8 cellular contexts compared by ENCODE assay signal in the genomic region with DNA sequence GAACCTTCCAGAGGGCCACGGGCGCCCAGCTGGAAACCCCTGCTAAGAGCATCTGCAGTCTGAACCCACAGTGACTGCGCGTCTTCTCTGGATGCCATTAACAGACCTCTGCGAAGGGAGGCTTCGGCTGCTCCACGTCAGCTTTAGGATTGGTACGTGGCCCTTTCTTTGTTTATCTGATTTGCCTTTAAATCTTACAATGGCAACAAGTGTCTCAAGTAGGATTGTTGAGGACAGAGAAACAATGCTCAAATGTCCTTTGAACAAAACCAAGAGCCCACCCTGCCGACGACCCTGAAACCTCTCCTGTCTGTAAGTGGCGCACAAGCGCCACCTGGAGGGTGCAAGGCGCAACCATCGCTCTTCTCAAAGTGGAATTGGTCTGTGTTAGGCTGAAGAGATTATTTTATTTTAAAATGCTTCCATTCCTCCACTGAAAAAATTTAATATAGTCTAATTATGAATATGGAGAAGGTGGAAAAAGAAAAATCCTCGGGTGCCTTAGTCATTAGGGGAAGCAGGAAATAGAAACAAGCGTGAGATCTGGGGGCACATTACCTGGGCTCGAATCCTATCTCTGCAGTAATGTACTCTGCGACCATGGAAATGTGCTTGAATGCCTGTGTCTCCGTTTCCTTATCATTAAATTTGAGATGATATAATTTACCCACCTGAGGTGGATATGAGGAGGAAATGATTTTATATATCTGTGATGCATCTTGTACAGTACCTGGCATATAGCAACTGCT.
DNase-seq lines count a peak whose midpoint lies in the region; ATAC-seq and TF ChIP-seq lines count a peak whose summit lies in the region.

No MANE protein-coding gene starts in this region.

- TF ChIP-seq CTCF in Caco-2 (IDR thresholded peaks at IDR 0.05; ENCODE audit: insufficient read depth in 1 of 2, low read depth in 1 of 2, low read length in 1 of 2, severe bottlenecking in 1 of 2, unreplicated experiment in 1 of 2) (peak; percentile 87), fibroblast of pulmonary artery (IDR thresholded peaks at IDR 0.05; ENCODE audit: low read length, missing control alignments) (peak; percentile 98), nephron progenitor cell (IDR thresholded peaks at IDR 0.05) (peak; percentile 92)
- peak; percentile 95 for TF ChIP-seq CTCF in activated CD8-positive, alpha-beta T cell treated with anti-CD3 and anti-CD28 coated beads for 36 hours (IDR thresholded peaks at IDR 0.05)

- CTCF ChIA-PET in Caco-2 (lab: Charles Lee): interaction anchor here (0.6 to 1.6 kb wide), 5 partner anchors 31 to 363 kb away, joined by 3 to 10 read pairs (median 3); no protein-coding TSS in a partner anchor
- CTCF ChIA-PET in activated CD8-positive, alpha-beta T cell treated with anti-CD3 and anti-CD28 coated beads for 36 hours (lab: Charles Lee): interaction anchor here (0.6 to 2.0 kb wide), 17 partner anchors 8 to 852 kb away, joined by 3 to 12 read pairs (median 3); no protein-coding TSS in a partner anchor

- H3K27ac Mint-ChIP-seq in Caco-2 (ENCODE audit: unreplicated experiment): no peak overlapping the region
- H3K27ac Mint-ChIP-seq in activated CD8-positive, alpha-beta T cell treated with anti-CD3 and anti-CD28 coated beads for 36 hours: no peak overlapping the region
- H3K27ac Mint-ChIP-seq in nephron progenitor cell: no peak overlapping the region

- no peaks in the 10 kb centered on the region for H3K9me3 Mint-ChIP-seq in Caco-2 (ENCODE audit: unreplicated experiment)
- H3K9me3 Mint-ChIP-seq in activated CD8-positive, alpha-beta T cell treated with anti-CD3 and anti-CD28 coated beads for 36 hours: no peaks in the 10 kb centered on the region
- no peaks in the 10 kb centered on the region for H3K9me3 Mint-ChIP-seq in nephron progenitor cell

- DNase-seq in Caco-2 (peak in 1 of 2 experiments; percentile 32), NCI-H1105 treated with DMSO at 0.1 percent for 48 hours (lab: John Stamatoyannopoulos, UW) (peak; percentile 34), fibroblast of pulmonary artery (ENCODE audit: low read depth) (peak; percentile 64), nephron progenitor cell (peak; percentile 70)
- peak; percentile 45 for DNase-seq in activated CD8-positive, alpha-beta T cell treated with anti-CD3 and anti-CD28 coated beads for 36 hours

- H3K4me1 ChIP-seq in Caco-2: no peaks in the 10 kb centered on the region

- H3K4me1 Mint-ChIP-seq in Caco-2 (ENCODE audit: low read depth, unreplicated experiment) (no peaks in the 10 kb centered on the region), nephron progenitor cell (peaks cover 34% of the 10 kb centered on the region)
- peaks cover 2% of the 10 kb centered on the region for H3K4me1 Mint-ChIP-seq in activated CD8-positive, alpha-beta T cell treated with anti-CD3 and anti-CD28 coated beads for 36 hours (ENCODE audit: low read depth)

- H3K36me3 Mint-ChIP-seq in Caco-2 (ENCODE audit: insufficient read depth, unreplicated experiment) (no peaks in the 10 kb centered on the region), nephron progenitor cell (ENCODE audit: low read depth) (no peaks in the 10 kb centered on the region)
- H3K36me3 Mint-ChIP-seq in activated CD8-positive, alpha-beta T cell treated with anti-CD3 and anti-CD28 coated beads for 36 hours (ENCODE audit: low read depth): no peaks in the 10 kb centered on the region

- ATAC-seq in GM21367 (IDR thresholded peaks at IDR 0.05; ENCODE audit: unreplicated experiment): peak; percentile 64
- peak; percentile 68 for ATAC-seq in activated CD8-positive, alpha-beta T cell treated with anti-CD3 and anti-CD28 coated beads for 36 hours
- no peak for ATAC-seq in HG02798 (IDR thresholded peaks at IDR 0.05; ENCODE audit: poor library complexity, unreplicated experiment)
- no peak for ATAC-seq in HG02981 (IDR thresholded peaks at IDR 0.05; ENCODE audit: unreplicated experiment)

- H3K4me3 Mint-ChIP-seq in Caco-2 (ENCODE audit: unreplicated experiment): no peak overlapping the region
- peak overlapping the region; percentile 28 for H3K4me3 Mint-ChIP-seq in activated CD8-positive, alpha-beta T cell treated with anti-CD3 and anti-CD28 coated beads for 36 hours
- peak overlapping the region; percentile 78 for H3K4me3 Mint-ChIP-seq in nephron progenitor cell

- no peaks in the 10 kb centered on the region for H3K9me3 ChIP-seq in Caco-2

- POLR2A ChIA-PET in Caco-2 (lab: Charles Lee): no interaction called here
- POLR2A ChIA-PET in activated CD8-positive, alpha-beta T cell treated with anti-CD3 and anti-CD28 coated beads for 36 hours (lab: Charles Lee): no interaction called here

- intact Hi-C loops in Caco-2 (cut with micrococcal nuclease; ENCODE audit: unreplicated experiment): loop anchor here (1.0 kb wide), 1 partner anchor 130 kb away; no protein-coding TSS in a partner anchor
- intact Hi-C loops in activated CD8-positive, alpha-beta T cell treated with anti-CD3 and anti-CD28 coated beads for 36 hours (cut with micrococcal nuclease): loop anchor here (2.0 kb wide), 1 partner anchor 129 kb away; no protein-coding TSS in a partner anchor

- BruUV-seq in Caco-2 (replicated peaks; lab: Mats Ljungman, UMichigan): no TSS peak

- no peaks in the 10 kb centered on the region for H3K36me3 ChIP-seq in Caco-2 (ENCODE audit: control insufficient read depth, insufficient read depth, low read length)

- no peaks in the 10 kb centered on the region for H3K27me3 Mint-ChIP-seq in Caco-2 (ENCODE audit: insufficient read depth, unreplicated experiment)
- peaks cover 3% of the 10 kb centered on the region for H3K27me3 Mint-ChIP-seq in activated CD8-positive, alpha-beta T cell treated with anti-CD3 and anti-CD28 coated beads for 36 hours
- peaks cover 9% of the 10 kb centered on the region for H3K27me3 Mint-ChIP-seq in nephron progenitor cell (ENCODE audit: low read depth, poor library complexity)

- H3K4me3 ChIP-seq in Caco-2 (ENCODE audit: low read depth, low read length) (no peak overlapping the region), fibroblast of pulmonary artery (replicated peaks; ENCODE audit: low read depth, low read length) (peak overlapping the region; percentile 51)

- no peaks in the 10 kb centered on the region for H3K27me3 ChIP-seq in Caco-2 (replicated peaks; ENCODE audit: control insufficient read depth, insufficient read depth, low read length)

Comparison
In these comparisons a context has a peak if more than half of its experiments do, and no peak if none do; other contexts are left out.
1. ATAC-seq: peak in GM21367 (single experiment) and activated CD8-positive, alpha-beta T cell treated with anti-CD3 and anti-CD28 coated beads for 36 hours (single experiment); none in HG02798 (single experiment) and HG02981 (single experiment).
2. Peak in every context shown above with its lines, with median percentiles within 50 percentile points of each other: CTCF ChIP-seq.